Comparison of ENCODE assay signal across 8 cellular contexts in genomic region chr19:13022859-13023636, GRCh38. TPM values are rescaled to one million over a fixed set of nuclear protein-coding genes. Genes with fewer than 3 reads are reported as not detected.
DNase-seq lines count a peak whose midpoint lies in the region; ATAC-seq and TF ChIP-seq lines count a peak whose summit lies in the region.

No MANE protein-coding gene starts in this region.

- peaks cover 9% of the 10 kb centered on the region for H3K27me3 Mint-ChIP-seq in chondrocyte (ENCODE audit: low read depth)

- peak overlapping the region; percentile 77 for H3K9ac ChIP-seq in OCI-LY3 (ENCODE audit: low read length)

- peaks cover 59% of the 10 kb centered on the region for H3K4me1 Mint-ChIP-seq in chondrocyte (ENCODE audit: low read depth)

- H2AFZ ChIP-seq in OCI-LY3 (ENCODE audit: low read depth, low read length): peak overlapping the region; percentile 82

- no peaks in the 10 kb centered on the region for H4K20me1 ChIP-seq in OCI-LY3 (ENCODE audit: insufficient read depth, low read length)

- no peaks in the 10 kb centered on the region for H3K79me2 ChIP-seq in OCI-LY3 (ENCODE audit: low read length)

- peaks cover 99% of the 10 kb centered on the region for H3K27me3 ChIP-seq in H7 (ENCODE audit: control insufficient read depth, insufficient read depth, low read length)
- H3K27me3 ChIP-seq in OCI-LY3 (ENCODE audit: low read depth, low read length): no peaks in the 10 kb centered on the region

- H3K4me1 ChIP-seq in OCI-LY3 (ENCODE audit: low read length): peaks cover 33% of the 10 kb centered on the region

- H3K27ac Mint-ChIP-seq in chondrocyte (ENCODE audit: unreplicated experiment): peak overlapping the region; percentile 81

- peak overlapping the region; percentile 94 for H3K4me2 ChIP-seq in OCI-LY3 (ENCODE audit: low read length)

- peak overlapping the region; percentile 64 for H3K4me3 Mint-ChIP-seq in chondrocyte (ENCODE audit: unreplicated experiment)

- H3K9me3 ChIP-seq in OCI-LY3 (ENCODE audit: insufficient read depth, low read length): no peaks in the 10 kb centered on the region

- TF ChIP-seq CTCF in OCI-LY3 (IDR thresholded peaks at IDR 0.05; ENCODE audit: low read depth, low read length) (no peak), chondrocyte (IDR thresholded peaks at IDR 0.05) (no peak)

- H3K4me3 ChIP-seq in H7 (ENCODE audit: insufficient read depth, low read depth, low read length) (peak overlapping the region; percentile 18; the same call in 1 of the 2 replicates), OCI-LY3 (ENCODE audit: low read length) (peak overlapping the region; percentile 82)

- peak in 13 of 14 donors; percentile 26 to 94 (median 81) for DNase-seq in C1 segment of cervical spinal cord (lab: John Stamatoyannopoulos, UW)
- peak; percentile 83 for DNase-seq in H7
- DNase-seq in chondrocyte (ENCODE audit: low spot score): no peak
- DNase-seq in left lobe of liver (ENCODE audit: low spot score): peak; percentile 85
- DNase-seq in superior temporal gyrus (ENCODE audit: extremely low spot score): peak; percentile 92
- DNase-seq in activated CD8-positive, alpha-beta memory T cell treated with anti-CD3 and anti-CD28 coated beads, Interleukin-2, amount 50 U/mL, for 48 hours: no peak

- no peaks in the 10 kb centered on the region for H3K9me3 Mint-ChIP-seq in chondrocyte (ENCODE audit: low read depth)

- H3K36me3 ChIP-seq in H7 (replicated peaks; ENCODE audit: control insufficient read depth, insufficient read depth, low read length) (no peaks in the 10 kb centered on the region), OCI-LY3 (replicated peaks; ENCODE audit: low read depth, low read length) (no peaks in the 10 kb centered on the region)

- ATAC-seq in left lobe of liver (peak; percentile 82), HG02885 (IDR thresholded peaks at IDR 0.05; ENCODE audit: poor library complexity, unreplicated experiment) (no peak)

- peaks cover 30% of the 10 kb centered on the region for H3K36me3 Mint-ChIP-seq in chondrocyte (ENCODE audit: low read depth)

- H3K27ac ChIP-seq in OCI-LY3 (ENCODE audit: low read length): peak overlapping the region; percentile 47

RNA-seq across cellular contexts. Expression of gene NFIX, which starts 27.8 kb away (rescaled TPM):
- total RNA-seq in H7 (2014; rRNA removed; shearing (Covaris generic)): 0.03 and 0.07 TPM in 2 replicates
- total RNA-seq in chondrocyte (95.4 to 117 TPM (median 98.9 TPM) in 3 replicates), left lobe of liver (41.4 TPM)

RNA-seq across cellular contexts. Expression of gene DAND5, which starts 53.7 kb away (rescaled TPM):
- total RNA-seq in H7 (2014; rRNA removed; shearing (Covaris generic)): 0.15 TPM in 1 of 2 replicates, not detected in the other
- total RNA-seq in chondrocyte: 0.36 to 0.57 TPM (median 0.41 TPM) in 3 replicates
- not detected for total RNA-seq in left lobe of liver

Comparison
In these comparisons a context has a peak if more than half of its experiments do, and no peak if none do; other contexts are left out.
1. DNase-seq: peak in C1 segment of cervical spinal cord (13 of 14), H7 (single experiment), left lobe of liver (single experiment) and superior temporal gyrus (single experiment); none in chondrocyte (single experiment) and activated CD8-positive, alpha-beta memory T cell treated with anti-CD3 and anti-CD28 coated beads, Interleukin-2, amount 50 U/mL, for 48 hours (single experiment).
2. RNA of gene NFIX, which starts 27.8 kb away (total RNA-seq): 95.4 to 117 TPM in chondrocyte and 41.4 TPM in left lobe of liver (single experiment); 0.03 to 0.07 TPM in H7; every median in the first group is over 10 times any median in the second.